In genomic region chr11:1408346-1408745, GRCh38 we compare ENCODE assay signal across 26 cellular contexts.
"Had no signal": no experiment of that assay in that cellular context is flagged by ENCODE, and none has a peak within 500 bp of the region (broad histone marks: within the 10 kb centered on the region; RNA-seq: fewer than 3 reads in every experiment).

No MANE protein-coding gene starts in this region.

- H3K4me1 ChIP-seq: esophagus squamous epithelium, stomach, testis, tibial nerve, upper lobe of left lung had no signal

- H3K9me3 ChIP-seq: esophagus squamous epithelium, mucosa of descending colon, neutrophil, pancreas, stomach, testis, tibial nerve, upper lobe of left lung had no signal

- DNase-seq: dermis blood vessel endothelial cell; effector memory CD4-positive, alpha-beta T cell; erythroblast; esophagus squamous epithelium; foreskin melanocyte; kidney; mesenchymal stem cell; mucosa of descending colon; naive B cell; nephron progenitor cell; stimulated activated CD4-positive, alpha-beta T cell treated with anti-CD3 and anti-CD28 coated beads, Interleukin-12 subunit alpha, Interleukin-12 subunit beta, amount 100 ng/mL, for 4 hours; stimulated activated CD4-positive, alpha-beta T cell treated with anti-CD3 and anti-CD28 coated beads, Interleukin-1b, Interleukin-23, amount 100 ng/mL, for 48 hours; stimulated activated CD4-positive, alpha-beta T cell treated with anti-CD3 and anti-CD28 coated beads, Interleukin-4, amount 100 ng/mL, for 1 hour; stimulated activated CD8-positive, alpha-beta memory T cell treated with anti-CD3 and anti-CD28 coated beads, Interleukin-4, amount 100 ng/mL, for 48 hours; stimulated activated naive CD4-positive, alpha-beta T cell; stomach; testis had no signal

- H3K27ac ChIP-seq: coronary artery, esophagus squamous epithelium, neutrophil, stomach, testis, tibial nerve, upper lobe of left lung had no signal

- H3K36me3 Mint-ChIP-seq: mesothelial cell of epicardium, naive B cell had no signal

- H3K4me1 Mint-ChIP-seq: mesothelial cell of epicardium, nephron progenitor cell had no signal

- H3K27ac Mint-ChIP-seq: mesothelial cell of epicardium, nephron progenitor cell had no signal

- H3K4me3 ChIP-seq: coronary artery, esophagus squamous epithelium, mucosa of descending colon, smooth muscle cell, stomach, testis, tibial nerve, upper lobe of left lung had no signal

- H3K27me3 ChIP-seq: neutrophil, pancreas, testis, tibial nerve had no signal

- H3K4me3 Mint-ChIP-seq: mesothelial cell of epicardium, naive B cell, nephron progenitor cell had no signal

- H3K4me2 ChIP-seq: smooth muscle cell had no signal

- H3K9me3 Mint-ChIP-seq: mesothelial cell of epicardium, naive B cell, nephron progenitor cell had no signal

- ATAC-seq: left lobe of liver, mucosa of descending colon, sciatic nerve had no signal

- H3K36me3 ChIP-seq: esophagus squamous epithelium, neutrophil, pancreas, stomach, tibial nerve, upper lobe of left lung had no signal
